Comparison of ENCODE assay signal across 2 cellular contexts in genomic region chr20:2820084-2820895, GRCh38.
TF ChIP-seq lines count a peak whose summit lies in the region.

No MANE protein-coding gene starts in this region.

TF ChIP-seq in HEK293, 187 proteins besides CTCF, POLR2A, EP300 and RAD21 (continues in another document):
- TF ChIP-seq ZNF48 (tag by site-specific recombination; IDR thresholded peaks at IDR 0.05) (no peak), ZNF521 (tag by site-specific recombination; IDR thresholded peaks at IDR 0.05) (no peak), ZNF837 (tag by site-specific recombination; IDR thresholded peaks at IDR 0.05) (no peak), ZBTB1 (tag by site-specific recombination; IDR thresholded peaks at IDR 0.05) (no peak), ZBTB44 (tag by site-specific recombination; IDR thresholded peaks at IDR 0.05) (no peak), ZSCAN16 (tag by site-specific recombination; IDR thresholded peaks at IDR 0.05) (no peak), ZIC2 (tag by site-specific recombination; IDR thresholded peaks at IDR 0.05) (no peak), GLI4 (tag by site-specific recombination; IDR thresholded peaks at IDR 0.05) (no peak), KLF8 (tag by site-specific recombination; IDR thresholded peaks at IDR 0.05) (no peak), ZFP3 (tag by site-specific recombination; IDR thresholded peaks at IDR 0.05; ENCODE audit: low read depth) (no peak), ZNF449 (tag by site-specific recombination; IDR thresholded peaks at IDR 0.05) (no peak), ZNF707 (tag by site-specific recombination; IDR thresholded peaks at IDR 0.05) (no peak), ZNF645 (tag by site-specific recombination; IDR thresholded peaks at IDR 0.05) (no peak), ZBTB8A (tag by site-specific recombination; IDR thresholded peaks at IDR 0.05) (0 out of 2 replicates have a peak, but pooled peaks have one; percentile 26), HOXD13 (CRISPR knock-in tag; IDR thresholded peaks at IDR 0.05; ENCODE audit: borderline replicate concordance) (no peak), AEBP2 (tag by site-specific recombination; IDR thresholded peaks at IDR 0.05; ENCODE audit: borderline replicate concordance) (no peak), SP2 (tag by site-specific recombination; IDR thresholded peaks at IDR 0.05) (0 out of 2 replicates have a peak, but pooled peaks have one; percentile 14), ZNF621 (tag by site-specific recombination; IDR thresholded peaks at IDR 0.05) (no peak), ZFP41 (tag by site-specific recombination; IDR thresholded peaks at IDR 0.05; ENCODE audit: borderline replicate concordance) (no peak), ZNF560 (tag by site-specific recombination; IDR thresholded peaks at IDR 0.05; ENCODE audit: borderline replicate concordance) (no peak), ZSCAN30 (tag by site-specific recombination; IDR thresholded peaks at IDR 0.05) (no peak), ATF2 (tag by site-specific recombination; IDR thresholded peaks at IDR 0.05; ENCODE audit: low read depth) (no peak), ZNF223 (tag by site-specific recombination; IDR thresholded peaks at IDR 0.05) (no peak), REPIN1 (tag by site-specific recombination; IDR thresholded peaks at IDR 0.05; ENCODE audit: low read depth) (no peak), ZBTB6 (tag by site-specific recombination; IDR thresholded peaks at IDR 0.05) (no peak), KLF16 (tag by site-specific recombination; IDR thresholded peaks at IDR 0.05) (no peak)

TF ChIP-seq in K562, 482 proteins besides CTCF, POLR2A, EP300 and RAD21 (continues in another document):
- TF ChIP-seq MIER1 (IDR thresholded peaks at IDR 0.05; ENCODE audit: low read depth) (no peak), UBTF (IDR thresholded peaks at IDR 0.05; ENCODE audit: borderline replicate concordance in 1 of 2, low read depth in 2 of 2, low read length in 2 of 2) (0 out of 4 replicates have a peak, but pooled peaks of 1 of the 2 experiments have one; percentile 22), ZBTB11 (CRISPR knock-in tag; IDR thresholded peaks at IDR 0.05) (no peak), ZNF583 (CRISPR knock-in tag; IDR thresholded peaks at IDR 0.05) (no peak), ELK1 (CRISPR knock-in tag; IDR thresholded peaks at IDR 0.05) (no peak), ZNF551 (CRISPR knock-in tag; IDR thresholded peaks at IDR 0.05) (no peak), SREBF1 (IDR thresholded peaks at IDR 0.05; ENCODE audit: borderline replicate concordance, low read depth, low read length) (no peak), RNF2 (IDR thresholded peaks at IDR 0.05) (no peak), NR2C1 (IDR thresholded peaks at IDR 0.05) (no peak), NR2C1 (tag; IDR thresholded peaks at IDR 0.05) (no peak), TGIF2 (CRISPR knock-in tag; IDR thresholded peaks at IDR 0.05) (no peak), RBM34 (IDR thresholded peaks at IDR 0.05; ENCODE audit: borderline replicate concordance, insufficient read depth, low read length) (no peak), NR4A1 (CRISPR knock-in tag; IDR thresholded peaks at IDR 0.05) (no peak), NR4A1 (tag; IDR thresholded peaks at IDR 0.05) (no peak), USF1 (CRISPR knock-in tag; IDR thresholded peaks at IDR 0.05) (no peak), GABPB2 (CRISPR knock-in tag; conservative IDR thresholded peaks at IDR 0.05) (no peak), JUN (IDR thresholded peaks at IDR 0.05; ENCODE audit: borderline replicate concordance, low read depth, low read length) (no peak), JUN (CRISPR knock-in tag; IDR thresholded peaks at IDR 0.05; ENCODE audit: borderline replicate concordance) (no peak), ARID1B (IDR thresholded peaks at IDR 0.05) (peak; percentile 37), C11orf30 (IDR thresholded peaks at IDR 0.05; ENCODE audit: low read depth) (peak; percentile 82), NR2C2 (CRISPR knock-in tag; IDR thresholded peaks at IDR 0.05) (no peak), NR2C2 (tag; IDR thresholded peaks at IDR 0.05) (no peak), TEAD1 (CRISPR knock-in tag; IDR thresholded peaks at IDR 0.05) (no peak), ZBTB43 (CRISPR knock-in tag; IDR thresholded peaks at IDR 0.05) (no peak), MCM7 (IDR thresholded peaks at IDR 0.05) (no peak), ZNF224 (CRISPR knock-in tag; IDR thresholded peaks at IDR 0.05) (no peak), PTRF (tag; IDR thresholded peaks at IDR 0.05) (no peak), TCF3 (CRISPR knock-in tag; IDR thresholded peaks at IDR 0.05) (0 out of 2 replicates have a peak, but pooled peaks have one; percentile 9), ZNF830 (CRISPR knock-in tag; IDR thresholded peaks at IDR 0.05) (no peak), DNMT1 (IDR thresholded peaks at IDR 0.05) (no peak), FOXP1 (CRISPR knock-in tag; IDR thresholded peaks at IDR 0.05) (no peak), PURB (CRISPR knock-in tag; IDR thresholded peaks at IDR 0.05; ENCODE audit: low read depth) (no peak), XRCC3 (IDR thresholded peaks at IDR 0.05) (no peak), RBM14 (IDR thresholded peaks at IDR 0.05; ENCODE audit: borderline replicate concordance, insufficient read depth, low read depth, low read length) (no peak), U2AF2 (optimal IDR thresholded peaks at IDR 0.05; ENCODE audit: low read depth, low read length) (no peak), MAFG (tag; conservative IDR thresholded peaks at IDR 0.05) (peak; percentile 68), MAX (CRISPR knock-in tag; IDR thresholded peaks at IDR 0.05) (no peak), PRDM10 (IDR thresholded peaks at IDR 0.05; ENCODE audit: partially characterized antibody) (peak; percentile 75), KDM4B (IDR thresholded peaks at IDR 0.05; ENCODE audit: borderline replicate concordance in 2 of 2, low read depth in 1 of 2) (no peak), ZNF764 (CRISPR knock-in tag; IDR thresholded peaks at IDR 0.05; ENCODE audit: low read depth) (no peak), MNT (conservative IDR thresholded peaks at IDR 0.05) (no peak), ZC3H8 (IDR thresholded peaks at IDR 0.05) (no peak), PHF8 (IDR thresholded peaks at IDR 0.05; ENCODE audit: borderline replicate concordance, low read length) (peak; percentile 10; the same call in 1 of the 2 replicates), CHD1 (IDR thresholded peaks at IDR 0.05; ENCODE audit: low read length) (no peak), LARP7 (IDR thresholded peaks at IDR 0.05) (no peak), HDAC8 (tag; IDR thresholded peaks at IDR 0.05) (no peak), MAFK (IDR thresholded peaks at IDR 0.05; ENCODE audit: low read length) (0 out of 2 replicates have a peak, but pooled peaks have one; percentile 5), MYC (IDR thresholded peaks at IDR 0.05; ENCODE audit: low read depth, low read length) (no peak), MYC (CRISPR knock-in tag; IDR thresholded peaks at IDR 0.05; ENCODE audit: borderline replicate concordance, low read depth) (no peak)
